In genomic region chr1:45414746-45415145, GRCh38 we compare ENCODE assay signal across 34 cellular contexts.
"Had no signal": no experiment of that assay in that cellular context is flagged by ENCODE, and none has a peak within 500 bp of the region (broad histone marks: within the 10 kb centered on the region; RNA-seq: fewer than 3 reads in every experiment).

No MANE protein-coding gene starts in this region.

- H3K4me3 ChIP-seq: adrenal gland, body of pancreas, breast epithelium had no signal

- H3K27ac Mint-ChIP-seq: activated CD4-positive, alpha-beta memory T cell treated with anti-CD3 and anti-CD28 coated beads for 36 hours; activated CD4-positive, alpha-beta T cell treated with anti-CD3 and anti-CD28 coated beads for 36 hours; activated CD4-positive, alpha-beta T cell treated with anti-CD3 and anti-CD28 coated beads, Interleukin-2, amount 10 ng/mL, durations not matched to agents 7 days and 5 days; activated CD8-positive, alpha-beta T cell treated with anti-CD3 and anti-CD28 coated beads for 36 hours; activated naive CD4-positive, alpha-beta T cell treated with anti-CD3 and anti-CD28 coated beads for 36 hours; activated naive CD4-positive, alpha-beta T cell treated with anti-CD3 and anti-CD28 coated beads, Interleukin-2, amount 50 U/mL, for 72 hours; activated naive CD8-positive, alpha-beta T cell treated with anti-CD3 and anti-CD28 coated beads for 36 hours; activated T-cell treated with anti-CD3 and anti-CD28 coated beads, Interleukin-2, amount 50 U/mL, for 72 hours; activated T-helper 1 cell treated with anti-CD3 and anti-CD28 coated beads, Interleukin-12 subunit alpha, Interleukin-12 subunit beta, Interleukin-2, Interleukin-4 antibody, amounts not matched to agents 30 ng/mL and 10 ng/mL and 1 ng/mL, durations not matched to agents 14 hours and 24 hours and 36 hours; activated T-helper 17 cell treated with anti-CD3 and anti-CD28 coated beads, Interleukin-2, amount 50 U/mL, for 72 hours; T-helper 1 cell treated with Interleukin-12 subunit alpha and Interleukin-12 subunit beta and Interleukin-4 antibody, amounts not matched to agents 30 μg/mL and 1 μg/mL, for 36 hours; T-helper 2 cell treated with Interferon-gamma antibody and Interleukin-4, amounts not matched to agents 5 μg/mL and 100 μg/mL, for 36 hours had no signal

- H3K27ac ChIP-seq: adrenal gland, body of pancreas, brain microvascular endothelial cell, breast epithelium, VCaP had no signal

- H3K9me3 Mint-ChIP-seq: activated CD4-positive, alpha-beta memory T cell treated with anti-CD3 and anti-CD28 coated beads for 36 hours; activated CD4-positive, alpha-beta T cell treated with anti-CD3 and anti-CD28 coated beads, Interleukin-2, amount 10 ng/mL, durations not matched to agents 7 days and 5 days; activated CD8-positive, alpha-beta T cell treated with anti-CD3 and anti-CD28 coated beads for 36 hours; activated naive CD4-positive, alpha-beta T cell treated with anti-CD3 and anti-CD28 coated beads for 36 hours; activated naive CD4-positive, alpha-beta T cell treated with anti-CD3 and anti-CD28 coated beads, Interleukin-2, amount 50 U/mL, for 72 hours; activated naive CD8-positive, alpha-beta T cell treated with anti-CD3 and anti-CD28 coated beads for 36 hours; activated T-cell treated with anti-CD3 and anti-CD28 coated beads, Interleukin-2, amount 50 U/mL, for 4 hours; activated T-cell treated with anti-CD3 and anti-CD28 coated beads, Interleukin-2, amount 50 U/mL, for 72 hours; activated T-helper 1 cell treated with anti-CD3 and anti-CD28 coated beads, Interleukin-12 subunit alpha, Interleukin-12 subunit beta, Interleukin-2, Interleukin-4 antibody, amounts not matched to agents 30 ng/mL and 10 ng/mL and 1 ng/mL, durations not matched to agents 14 hours and 24 hours and 36 hours; activated T-helper 17 cell treated with anti-CD3 and anti-CD28 coated beads, Interleukin-2, amount 50 U/mL, for 72 hours; T-helper 1 cell treated with Interleukin-12 subunit alpha and Interleukin-12 subunit beta and Interleukin-4 antibody, amounts not matched to agents 30 μg/mL and 1 μg/mL, for 36 hours; T-helper 2 cell treated with Interferon-gamma antibody and Interleukin-4, amounts not matched to agents 5 μg/mL and 100 μg/mL, for 36 hours had no signal

- H3K4me1 ChIP-seq: adrenal gland, body of pancreas, breast epithelium had no signal

- H3K9me3 ChIP-seq: adrenal gland, body of pancreas, breast epithelium had no signal

- ATAC-seq: activated CD4-positive, alpha-beta T cell treated with anti-CD3 and anti-CD28 coated beads for 36 hours; activated CD4-positive, CD25-positive, alpha-beta regulatory T cell treated with anti-CD3 and anti-CD28 coated beads, Interleukin-2, amount 50 U/mL, for 24 hours; activated CD8-positive, alpha-beta T cell treated with anti-CD3 and anti-CD28 coated beads for 36 hours; activated naive CD4-positive, alpha-beta T cell treated with anti-CD3 and anti-CD28 coated beads, Interleukin-2, amount 50 U/mL, for 72 hours; activated T-cell treated with anti-CD3 and anti-CD28 coated beads, Interleukin-2, amount 50 U/mL, for 4 hours; activated T-cell treated with anti-CD3 and anti-CD28 coated beads, Interleukin-2, amount 50 U/mL, for 72 hours; activated T-helper 17 cell treated with anti-CD3 and anti-CD28 coated beads, Interleukin-2, amount 50 U/mL, for 72 hours; body of pancreas had no signal

- H3K4me1 Mint-ChIP-seq: activated CD4-positive, alpha-beta T cell treated with anti-CD3 and anti-CD28 coated beads for 36 hours; activated CD4-positive, alpha-beta T cell treated with anti-CD3 and anti-CD28 coated beads, Interleukin-2, amount 10 ng/mL, durations not matched to agents 7 days and 5 days; activated naive CD8-positive, alpha-beta T cell treated with anti-CD3 and anti-CD28 coated beads for 36 hours; activated T-helper 17 cell treated with anti-CD3 and anti-CD28 coated beads, Interleukin-2, amount 50 U/mL, for 72 hours had no signal

- H3K36me3 ChIP-seq: adrenal gland, brain microvascular endothelial cell, breast epithelium had no signal

- H3K27me3 Mint-ChIP-seq: activated CD4-positive, alpha-beta memory T cell treated with anti-CD3 and anti-CD28 coated beads for 36 hours; activated CD4-positive, alpha-beta T cell treated with anti-CD3 and anti-CD28 coated beads for 36 hours; activated CD4-positive, alpha-beta T cell treated with anti-CD3 and anti-CD28 coated beads, Interleukin-2, amount 10 ng/mL, durations not matched to agents 7 days and 5 days; activated CD8-positive, alpha-beta T cell treated with anti-CD3 and anti-CD28 coated beads for 36 hours; activated naive CD8-positive, alpha-beta T cell treated with anti-CD3 and anti-CD28 coated beads for 36 hours; activated T-helper 17 cell treated with anti-CD3 and anti-CD28 coated beads, Interleukin-2, amount 50 U/mL, for 72 hours had no signal

- H3K36me3 Mint-ChIP-seq: activated CD4-positive, alpha-beta memory T cell treated with anti-CD3 and anti-CD28 coated beads for 36 hours; activated naive CD4-positive, alpha-beta T cell treated with anti-CD3 and anti-CD28 coated beads, Interleukin-2, amount 50 U/mL, for 72 hours; activated naive CD8-positive, alpha-beta T cell treated with anti-CD3 and anti-CD28 coated beads for 36 hours had no signal

- H3K4me3 Mint-ChIP-seq: activated CD4-positive, alpha-beta memory T cell treated with anti-CD3 and anti-CD28 coated beads for 36 hours; activated CD4-positive, alpha-beta T cell treated with anti-CD3 and anti-CD28 coated beads for 36 hours; activated CD4-positive, alpha-beta T cell treated with anti-CD3 and anti-CD28 coated beads, Interleukin-2, amount 10 ng/mL, durations not matched to agents 7 days and 5 days; activated CD8-positive, alpha-beta T cell treated with anti-CD3 and anti-CD28 coated beads for 36 hours; activated naive CD4-positive, alpha-beta T cell treated with anti-CD3 and anti-CD28 coated beads for 36 hours; activated naive CD8-positive, alpha-beta T cell treated with anti-CD3 and anti-CD28 coated beads for 36 hours; activated T-cell treated with anti-CD3 and anti-CD28 coated beads, Interleukin-2, amount 50 U/mL, for 4 hours; activated T-cell treated with anti-CD3 and anti-CD28 coated beads, Interleukin-2, amount 50 U/mL, for 72 hours; activated T-helper 1 cell treated with anti-CD3 and anti-CD28 coated beads, Interleukin-12 subunit alpha, Interleukin-12 subunit beta, Interleukin-2, Interleukin-4 antibody, amounts not matched to agents 30 ng/mL and 10 ng/mL and 1 ng/mL, durations not matched to agents 14 hours and 24 hours and 36 hours; activated T-helper 17 cell treated with anti-CD3 and anti-CD28 coated beads, Interleukin-2, amount 50 U/mL, for 72 hours; T-helper 1 cell treated with Interleukin-12 subunit alpha and Interleukin-12 subunit beta and Interleukin-4 antibody, amounts not matched to agents 30 μg/mL and 1 μg/mL, for 36 hours; T-helper 2 cell treated with Interferon-gamma antibody and Interleukin-4, amounts not matched to agents 5 μg/mL and 100 μg/mL, for 36 hours had no signal

- DNase-seq: activated CD4-positive, alpha-beta memory T cell treated with anti-CD3 and anti-CD28 coated beads for 36 hours; activated CD4-positive, alpha-beta T cell treated with anti-CD3 and anti-CD28 coated beads for 1 hour; activated CD4-positive, alpha-beta T cell treated with anti-CD3 and anti-CD28 coated beads for 36 hours; activated CD4-positive, alpha-beta T cell treated with anti-CD3 and anti-CD28 coated beads, Interleukin-2, amount 10 ng/mL, durations not matched to agents 7 days and 5 days; activated CD4-positive, CD25-positive, alpha-beta regulatory T cell; activated CD8-positive, alpha-beta memory T cell treated with anti-CD3 and anti-CD28 coated beads, Interleukin-2, amount 50 U/mL, for 4 hours; activated CD8-positive, alpha-beta T cell treated with anti-CD3 and anti-CD28 coated beads for 36 hours; activated effector memory CD4-positive, alpha-beta T cell treated with anti-CD3 and anti-CD28 coated beads, Interleukin-2, amount 50 U/mL, for 16 hours; activated gamma-delta T cell treated with Interleukin-2 at 50 U/mL for 16 hours; activated naive CD4-positive, alpha-beta T cell; activated naive CD4-positive, alpha-beta T cell treated with anti-CD3 and anti-CD28 coated beads for 36 hours; activated naive CD4-positive, alpha-beta T cell treated with anti-CD3 and anti-CD28 coated beads, Interleukin-2, amount 50 U/mL, for 16 hours; activated naive CD8-positive, alpha-beta T cell treated with anti-CD3 and anti-CD28 coated beads for 36 hours; activated T-cell treated with anti-CD3 and anti-CD28 coated beads for 4 hours; activated T-cell treated with anti-CD3 and anti-CD28 coated beads, Interleukin-2, amount 50 U/mL, for 1 hour; activated T-cell treated with anti-CD3 and anti-CD28 coated beads, Interleukin-2, amount 50 U/mL, for 4 hours; activated T-cell treated with anti-CD3 and anti-CD28 coated beads, Interleukin-2, amount 50 U/mL, for 72 hours; adrenal gland; amniotic stem cell; aorta; body of pancreas; brain microvascular endothelial cell; central memory CD4-positive, alpha-beta T cell; T-helper 1 cell; T-helper 2 cell; T-helper 9 cell had no signal

- H3K27me3 ChIP-seq: adrenal gland, body of pancreas, brain microvascular endothelial cell, breast epithelium had no signal
